Comparison of ENCODE assay signal across 1 cellular context in genomic region chr11:12357697-12358096, GRCh38. TPM values are rescaled to one million over a fixed set of nuclear protein-coding genes. Genes with fewer than 3 reads are reported as not detected.
"Had no signal": no experiment of that assay in that cellular context is flagged by ENCODE, and none has a peak within 500 bp of the region (broad histone marks: within the 10 kb centered on the region; RNA-seq: fewer than 3 reads in every experiment).

No MANE protein-coding gene starts in this region.

RNA-seq across cellular contexts. Expression of gene PARVA, which starts 19.7 kb away (rescaled TPM):
- total RNA-seq: OCI-LY7 had no signal
